Comparison of ENCODE assay signal across 22 cellular contexts in the genomic region with DNA sequence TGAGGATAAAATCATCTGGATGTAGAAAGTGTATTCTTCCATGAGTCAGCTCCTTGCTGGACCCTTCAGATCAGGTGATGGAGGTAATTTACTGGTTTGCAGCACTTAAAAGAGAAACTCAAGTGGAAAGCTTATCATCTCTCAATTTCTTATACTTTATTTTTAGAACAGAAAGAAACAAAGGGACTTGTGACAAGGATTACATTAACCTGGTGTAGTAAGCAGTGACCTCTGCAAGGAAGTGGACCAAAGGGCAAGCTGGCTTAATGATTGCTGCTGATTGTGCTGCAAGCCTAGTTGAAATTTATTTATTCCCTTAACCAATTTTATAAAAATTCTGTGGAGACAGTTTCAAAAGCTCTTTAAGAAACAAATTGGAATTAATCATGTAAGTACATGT.
"Had no signal": no experiment of that assay in that cellular context is flagged by ENCODE, and none has a peak within 500 bp of the region (broad histone marks: within the 10 kb centered on the region; RNA-seq: fewer than 3 reads in every experiment).

No MANE protein-coding gene starts in this region.

- H3K27me3 ChIP-seq: gastrocnemius medialis, transverse colon, vagina had no signal

- ATAC-seq: activated CD8-positive, alpha-beta memory T cell treated with anti-CD3 and anti-CD28 coated beads, Interleukin-2, amount 10 ng/mL, durations not matched to agents 7 days and 5 days; activated T-helper 17 cell treated with anti-CD3 and anti-CD28 coated beads, Interleukin-2, amount 50 U/mL, for 72 hours; esophagus mucosa; gastrocnemius medialis; left ventricle myocardium superior; naive thymus-derived CD8-positive, alpha-beta T cell; stimulated activated naive CD8-positive, alpha-beta T cell treated with anti-CD3 and anti-CD28 coated beads, Interleukin-15, Interleukin-2, amounts not matched to agents 100 U/mL and 50 U/mL, for 24 hours had no signal

- H3K36me3 ChIP-seq: gastrocnemius medialis, transverse colon, vagina had no signal

- DNase-seq: activated CD4-positive, alpha-beta memory T cell treated with anti-CD3 and anti-CD28 coated beads for 36 hours; activated CD4-positive, alpha-beta T cell treated with anti-CD3 and anti-CD28 coated beads for 4 hours; activated CD8-positive, alpha-beta memory T cell treated with anti-CD3 and anti-CD28 coated beads, Interleukin-2, amount 10 ng/mL, durations not matched to agents 7 days and 5 days; activated naive CD4-positive, alpha-beta T cell; activated naive CD8-positive, alpha-beta T cell treated with anti-CD3 and anti-CD28 coated beads for 36 hours; amniotic stem cell; caudate nucleus; gastrocnemius medialis; head of caudate nucleus; kidney; left ventricle myocardium superior; naive thymus-derived CD8-positive, alpha-beta T cell; stimulated activated CD4-positive, alpha-beta T cell treated with anti-CD3 and anti-CD28 coated beads, Interleukin-12 subunit alpha, Interleukin-12 subunit beta, amount 100 ng/mL, for 4 hours; stimulated activated CD4-positive, alpha-beta T cell treated with anti-CD3 and anti-CD28 coated beads, Interleukin-1b, Interleukin-23, amount 100 ng/mL, for 48 hours; stimulated activated naive CD8-positive, alpha-beta T cell treated with anti-CD3 and anti-CD28 coated beads, Interleukin-15, Interleukin-2, amounts not matched to agents 100 U/mL and 50 U/mL, for 24 hours; SW 1271; transverse colon had no signal

- H3K27ac ChIP-seq: coronary artery, gastrocnemius medialis, parathyroid adenoma, transverse colon, vagina had no signal

- H3K9me3 ChIP-seq: gastrocnemius medialis, transverse colon, vagina had no signal

- H3K4me1 ChIP-seq: gastrocnemius medialis, parathyroid adenoma, transverse colon, vagina had no signal

- H3K4me3 ChIP-seq: coronary artery, gastrocnemius medialis, transverse colon, vagina had no signal
